In genomic region chr21:36113647-36114428, GRCh38 we compare ENCODE assay signal across 8 cellular contexts. TPM values are rescaled to one million over a fixed set of nuclear protein-coding genes. Genes with fewer than 3 reads are reported as not detected.
DNase-seq lines count a peak whose midpoint lies in the region; ATAC-seq and TF ChIP-seq lines count a peak whose summit lies in the region.

No MANE protein-coding gene starts in this region.

- H3K27me3 ChIP-seq in GM23338 (ENCODE audit: insufficient read depth) (no peaks in the 10 kb centered on the region), PC-9 (ENCODE audit: insufficient read depth, low read depth) (no peaks in the 10 kb centered on the region), endodermal cell (ENCODE audit: control insufficient read depth, insufficient read depth, low read length, poor library complexity, severe bottlenecking) (no peaks in the 10 kb centered on the region)

- H3K27ac Mint-ChIP-seq in GM23338 (peak overlapping the region; percentile 37; the same call in 1 of the 2 replicates), endodermal cell (no peak overlapping the region)

- H3K4me3 ChIP-seq in GM23338 (no peak overlapping the region), PC-9 (peak overlapping the region; percentile 63; the same call in 1 of the 2 replicates), endodermal cell (ENCODE audit: low read length) (no peak overlapping the region)

- H3K36me3 Mint-ChIP-seq in GM23338 (ENCODE audit: low read depth), result peaks cover 42% of the 10 kb centered on the region
- no peaks in the 10 kb centered on the region for H3K36me3 Mint-ChIP-seq in endodermal cell (ENCODE audit: low read depth)

- H3K4me1 Mint-ChIP-seq in GM23338 (peaks cover 27% of the 10 kb centered on the region), endodermal cell (peaks cover 5% of the 10 kb centered on the region)

- DNase-seq in GM23338 (ENCODE audit: low spot score) (no peak), PC-9 (peak; percentile 67), hippocampal formation (lab: John Stamatoyannopoulos, UW) (no peak), endodermal cell (no peak), T1000 (lab: John Stamatoyannopoulos, UW) (no peak)
- peak; percentile 83 for DNase-seq in central memory CD4-positive, alpha-beta T cell
- peak; percentile 67 for DNase-seq in stimulated activated CD4-positive, alpha-beta T cell treated with anti-CD3 and anti-CD28 coated beads, Interleukin-15, amount 100 ng/mL, for 24 hours

- H3F3A ChIP-seq in GM23338 (replicated peaks; ENCODE audit: low read depth), result peaks cover 34% of the 10 kb centered on the region; the same call in 1 of the 2 replicates
- H3F3A ChIP-seq in PC-9 (ENCODE audit: insufficient read depth, low read depth), result peaks cover 6% of the 10 kb centered on the region; the same call in 1 of the 2 replicates

- H3K9me3 Mint-ChIP-seq in GM23338 (peaks cover 23% of the 10 kb centered on the region), endodermal cell (peaks cover 18% of the 10 kb centered on the region)

- no TSS peak for BruUV-seq in PC-9 (replicated peaks; lab: Mats Ljungman, UMichigan)

- no peak for TF ChIP-seq CTCF in GM23338 (conservative IDR thresholded peaks at IDR 0.05; ENCODE audit: low read depth in 2 of 2)
- TF ChIP-seq CTCF in PC-9 (conservative IDR thresholded peaks at IDR 0.05), result no peak
- no peak for TF ChIP-seq CTCF in endodermal cell (conservative IDR thresholded peaks at IDR 0.05)

- POLR2A ChIA-PET in PC-9 (lab: Charles Lee; ENCODE audit: unreplicated experiment), result interaction anchor here (0.7 kb wide), 2 partner anchors 44 to 927 kb away, joined by 3 to 8 read pairs; no protein-coding TSS in a partner anchor

- H3K36me3 ChIP-seq in GM23338 (ENCODE audit: insufficient read depth) (peaks cover 24% of the 10 kb centered on the region), PC-9 (ENCODE audit: low read depth) (no peaks in the 10 kb centered on the region), endodermal cell (ENCODE audit: control insufficient read depth, insufficient read depth, low read length) (no peaks in the 10 kb centered on the region)

- H3K27ac ChIP-seq in GM23338 (ENCODE audit: low read depth), result no peak overlapping the region
- peak overlapping the region; percentile 63 for H3K27ac ChIP-seq in PC-9
- no peak overlapping the region for H3K27ac ChIP-seq in endodermal cell (ENCODE audit: low read depth, low read length)

- ATAC-seq in GM23338 (no peak), HG03135 (IDR thresholded peaks at IDR 0.05; ENCODE audit: unreplicated experiment) (no peak)

- H3K27me3 Mint-ChIP-seq in GM23338 (ENCODE audit: insufficient read depth, low read depth, poor library complexity) (peaks cover 14% of the 10 kb centered on the region), endodermal cell (ENCODE audit: insufficient read depth) (no peaks in the 10 kb centered on the region)

- H3K4me3 Mint-ChIP-seq in GM23338, result no peak overlapping the region
- H3K4me3 Mint-ChIP-seq in endodermal cell, result no peak overlapping the region

- H3K4me2 ChIP-seq in GM23338 (no peak overlapping the region), PC-9 (peak overlapping the region; percentile 100)

- CTCF ChIA-PET in PC-9 (lab: Charles Lee), result interaction anchor here (0.6 to 0.7 kb wide), 4 partner anchors 10 to 908 kb away, joined by 3 to 6 read pairs (median 3); no protein-coding TSS in a partner anchor

- no peak overlapping the region for H3K9ac ChIP-seq in endodermal cell (ENCODE audit: extremely low read depth, low read length, poor library complexity, severe bottlenecking)

- H3K79me2 ChIP-seq in GM23338 (replicated peaks; ENCODE audit: insufficient read depth) (0 out of 2 replicates have a peak, but pooled peaks cover 3% of the 10 kb centered on the region), PC-9 (ENCODE audit: low read depth) (no peaks in the 10 kb centered on the region)

- H3K9me3 ChIP-seq in PC-9 (ENCODE audit: insufficient read depth, low read depth), result no peaks in the 10 kb centered on the region
- peaks cover 9% of the 10 kb centered on the region for H3K9me3 ChIP-seq in endodermal cell (ENCODE audit: control insufficient read depth, low read length)

- 94 to 99% methylated on average over 10 to 17 of the region's 17 CpGs for WGBS in endodermal cell (ENCODE audit: insufficient coverage in 1 of 2, insufficient read length in 1 of 2), 2 experiments

- intact Hi-C loops in PC-9 (cut with micrococcal nuclease; ENCODE audit: unreplicated experiment), result loop anchor here (1.0 to 5.0 kb wide), 3 partner anchors 54 to 172 kb away; partner anchors contain the start of gene SETD4

- peaks cover 26% of the 10 kb centered on the region for H3K4me1 ChIP-seq in GM23338 (ENCODE audit: insufficient read depth)
- peaks cover 6% of the 10 kb centered on the region; the same call in 1 of the 2 replicates for H3K4me1 ChIP-seq in PC-9 (replicated peaks; ENCODE audit: insufficient read depth)
- H3K4me1 ChIP-seq in endodermal cell (ENCODE audit: control insufficient read depth, insufficient read depth, low read length), result no peaks in the 10 kb centered on the region

- H3K9me2 ChIP-seq in GM23338 (ENCODE audit: insufficient read depth) (no peaks in the 10 kb centered on the region), PC-9 (ENCODE audit: insufficient read depth) (no peaks in the 10 kb centered on the region)

- H4K20me1 ChIP-seq in GM23338 (replicated peaks; ENCODE audit: insufficient read depth) (no peaks in the 10 kb centered on the region), PC-9 (ENCODE audit: insufficient read depth) (no peaks in the 10 kb centered on the region)

- H2AFZ ChIP-seq in GM23338, result no peak overlapping the region
- peak overlapping the region; percentile 97 for H2AFZ ChIP-seq in PC-9

TF ChIP-seq in GM23338, 12 proteins besides CTCF, POLR2A, EP300 and RAD21:
- TF ChIP-seq EZH2phosphoT487 (IDR thresholded peaks at IDR 0.05; ENCODE audit: unreplicated experiment) (no peak), NANOG (IDR thresholded peaks at IDR 0.05; ENCODE audit: borderline replicate concordance) (no peak), STAT1 (IDR thresholded peaks at IDR 0.05; ENCODE audit: unreplicated experiment) (no peak), POLR2AphosphoS5 (IDR thresholded peaks at IDR 0.05; ENCODE audit: low read depth) (peak; percentile 14; the same call in 1 of the 2 replicates), CREB1 (CRISPR knock-in tag; IDR thresholded peaks at IDR 0.05; ENCODE audit: low read depth) (no peak)

RNA-seq across cellular contexts. Expression of gene CBR3, which starts 21.0 kb away (rescaled TPM):
- total RNA-seq in GM23338 (2014; rRNA removed; shearing (Covaris generic)), result 4.0 and 4.6 TPM in 2 replicates
- 8.2 and 8.7 TPM in 2 replicates for polyA plus RNA-seq in GM23338 (2016; fragmentation: Nextera tagmentation; extraction: Ambion mirVana)
- total RNA-seq in PC-9 (2021), result 20.1 and 23.6 TPM in 2 replicates
- total RNA-seq in endodermal cell, result not detected
- 0.32 TPM for polyA plus RNA-seq in endodermal cell (2013, experiment 1 of 2)
- 0.37 TPM for polyA plus RNA-seq in endodermal cell (2013, experiment 2 of 2)

RNA-seq across cellular contexts. Expression of gene DOP1B, which starts 42.8 kb away (rescaled TPM):
- total RNA-seq in GM23338 (2014; rRNA removed; shearing (Covaris generic)), result 9.9 and 18.0 TPM in 2 replicates
- 2.8 and 4.9 TPM in 2 replicates for polyA plus RNA-seq in GM23338 (2016; fragmentation: Nextera tagmentation; extraction: Ambion mirVana)
- total RNA-seq in PC-9 (2021), result 14.7 and 15.1 TPM in 2 replicates
- 1 to 10 TPM; 7.8 to 8.0 TPM for total RNA-seq in endodermal cell
- polyA plus RNA-seq in endodermal cell (2013, experiment 1 of 2), result 8.4 TPM
- polyA plus RNA-seq in endodermal cell (2013, experiment 2 of 2), result 9.0 TPM

RNA-seq across cellular contexts. Expression of gene CBR1, which starts 44.0 kb away (rescaled TPM):
- 487 and 499 TPM in 2 replicates for total RNA-seq in GM23338 (2014; rRNA removed; shearing (Covaris generic))
- polyA plus RNA-seq in GM23338 (2016; fragmentation: Nextera tagmentation; extraction: Ambion mirVana), result 273 and 285 TPM in 2 replicates
- total RNA-seq in PC-9 (2021) (80.2 and 89.7 TPM in 2 replicates), endodermal cell (10 to 100 TPM in 1 of 2 donors, under 1 TPM in 1; 0.40 to 15.1 TPM)
- 35.6 TPM for polyA plus RNA-seq in endodermal cell (2013, experiment 1 of 2)
- polyA plus RNA-seq in endodermal cell (2013, experiment 2 of 2), result 31.5 TPM

RNA-seq across cellular contexts. Expression of gene SETD4, which starts 53.5 kb away (rescaled TPM):
- total RNA-seq in GM23338 (2014; rRNA removed; shearing (Covaris generic)), result 33.8 and 45.1 TPM in 2 replicates
- 32.5 and 33.1 TPM in 2 replicates for polyA plus RNA-seq in GM23338 (2016; fragmentation: Nextera tagmentation; extraction: Ambion mirVana)
- 24.2 and 27.3 TPM in 2 replicates for total RNA-seq in PC-9 (2021)
- total RNA-seq in endodermal cell, result 10 to 100 TPM; 27.8 to 31.9 TPM
- polyA plus RNA-seq in endodermal cell (2013, experiment 1 of 2), result 26.0 TPM
- 24.1 TPM for polyA plus RNA-seq in endodermal cell (2013, experiment 2 of 2)

Comparison
In these comparisons a context has a peak if more than half of its experiments do, and no peak if none do; other contexts are left out.
1. DNase-seq: peak in PC-9 (2 of 2), central memory CD4-positive, alpha-beta T cell (single experiment) and stimulated activated CD4-positive, alpha-beta T cell treated with anti-CD3 and anti-CD28 coated beads, Interleukin-15, amount 100 ng/mL, for 24 hours (single experiment); none in GM23338 (single experiment), hippocampal formation (0 of 2), endodermal cell (single experiment) and T1000 (single experiment).